15 cellular contexts compared by ENCODE assay signal in genomic region chr15:62547584-62547983, GRCh38.
A peak's percentile ranks its signal among the peaks of the same experiment; 100 is the strongest.
DNase-seq lines count a peak whose midpoint lies in the region; ATAC-seq and TF ChIP-seq lines count a peak whose summit lies in the region.
"Had no signal": no experiment of that assay in that cellular context is flagged by ENCODE, and none has a peak within 500 bp of the region (broad histone marks: within the 10 kb centered on the region; RNA-seq: fewer than 3 reads in every experiment).

No MANE protein-coding gene starts in this region.

- intact Hi-C loops in ascending aorta (cut with DNase I): loop anchor here (5.0 kb wide), 1 partner anchor 75 kb away; no protein-coding TSS in a partner anchor
- intact Hi-C loops in sciatic nerve (cut with DNase I): no loop called here
- intact Hi-C loops in tibial artery (cut with DNase I; ENCODE audit: low total_unique reads): no loop called here

- H3K27ac ChIP-seq in ascending aorta (peak overlapping the region; percentile 70 to 75), right atrium auricular region (no peak overlapping the region), tibial artery (peak overlapping the region; percentile 64)
- H3K27ac ChIP-seq: C4-2B had no signal

- H3K4me3 ChIP-seq in ascending aorta (no peak overlapping the region), right atrium auricular region (no peak overlapping the region), tibial artery (no peak overlapping the region)
- H3K4me3 ChIP-seq: K562 had no signal

- H3K4me1 ChIP-seq in ascending aorta (peaks cover 4 to 57% of the 10 kb centered on the region in 2 donors), right atrium auricular region (peaks cover 0 to 42% of the 10 kb centered on the region in 2 donors), tibial artery (peaks cover 0 to 59% (median 33%) of the 10 kb centered on the region in 4 donors)

- DNase-seq in ascending aorta (ENCODE audit: low spot score in 2 of 2): peak in 1 of 2 donors; percentile 60
- DNase-seq in right atrium auricular region (ENCODE audit: low spot score): peak; percentile 72
- no peak for DNase-seq in sciatic nerve (ENCODE audit: low spot score)
- DNase-seq in tibial artery: peak in 1 of 2 donors; percentile 60
- DNase-seq in middle frontal gyrus (ENCODE audit: extremely low spot score, low spot score): no peak
- DNase-seq in activated T-cell treated with anti-CD3 and anti-CD28 coated beads, Interleukin-2, amount 50 U/mL, for 24 hours: no peak
- no peak for DNase-seq in SHP77 treated with DMSO at 0.1 percent for 48 hours (lab: John Stamatoyannopoulos, UW)
- DNase-seq: ACHN, AML-193, NCI-H1105, NCI-H1694, NCI-H2081 treated with DMSO at 0.1 percent for 48 hours, NCI-H748 treated with DMSO at 0.1 percent for 48 hours had no signal

- H3K27ac Mint-ChIP-seq in activated T-cell treated with anti-CD3 and anti-CD28 coated beads, Interleukin-2, amount 50 U/mL, for 24 hours: no peak overlapping the region

- no peak for TF ChIP-seq CTCF in ascending aorta (IDR thresholded peaks at IDR 0.05)
- TF ChIP-seq CTCF in right atrium auricular region (IDR thresholded peaks at IDR 0.05): no peak
- no peak for TF ChIP-seq CTCF in tibial artery (IDR thresholded peaks at IDR 0.05)

- no peaks in the 10 kb centered on the region for H3K27me3 ChIP-seq in ascending aorta
- H3K27me3 ChIP-seq in right atrium auricular region: no peaks in the 10 kb centered on the region
- no peaks in the 10 kb centered on the region for H3K27me3 ChIP-seq in tibial artery

- H3K9me3 Mint-ChIP-seq in activated T-cell treated with anti-CD3 and anti-CD28 coated beads, Interleukin-2, amount 50 U/mL, for 24 hours: peaks cover 5% of the 10 kb centered on the region

- ATAC-seq in sciatic nerve: peak; percentile 40
- ATAC-seq: K562 had no signal

- H3K27me3 Mint-ChIP-seq in activated T-cell treated with anti-CD3 and anti-CD28 coated beads, Interleukin-2, amount 50 U/mL, for 24 hours: peaks cover 18% of the 10 kb centered on the region

- H3K9me3 ChIP-seq in ascending aorta (no peaks in the 10 kb centered on the region), right atrium auricular region (no peaks in the 10 kb centered on the region), tibial artery (no peaks in the 10 kb centered on the region)

- H3K36me3 Mint-ChIP-seq in activated T-cell treated with anti-CD3 and anti-CD28 coated beads, Interleukin-2, amount 50 U/mL, for 24 hours (ENCODE audit: low read depth): no peaks in the 10 kb centered on the region

- peaks cover 2% of the 10 kb centered on the region for H3K4me1 Mint-ChIP-seq in activated T-cell treated with anti-CD3 and anti-CD28 coated beads, Interleukin-2, amount 50 U/mL, for 24 hours (ENCODE audit: low read depth)

- H3K4me3 Mint-ChIP-seq in activated T-cell treated with anti-CD3 and anti-CD28 coated beads, Interleukin-2, amount 50 U/mL, for 24 hours: no peak overlapping the region

- H3K36me3 ChIP-seq in ascending aorta (no peaks in the 10 kb centered on the region), right atrium auricular region (no peaks in the 10 kb centered on the region), tibial artery (no peaks in the 10 kb centered on the region)

Comparison
In these comparisons a context has a peak if more than half of its experiments do, and no peak if none do; other contexts are left out.
1. H3K27ac ChIP-seq: peak in ascending aorta (2 of 2) and tibial artery (2 of 2); none in right atrium auricular region (0 of 2).